In genomic region chr14:104686624-104687517, GRCh38 we compare ENCODE assay signal across 13 cellular contexts. TPM values are rescaled to one million over a fixed set of nuclear protein-coding genes. Genes with fewer than 3 reads are reported as not detected.
DNase-seq lines count a peak whose midpoint lies in the region; ATAC-seq, FAIRE-seq and TF ChIP-seq lines count a peak whose summit lies in the region.
"Had no signal": no experiment of that assay in that cellular context is flagged by ENCODE, and none has a peak within 500 bp of the region (broad histone marks: within the 10 kb centered on the region; RNA-seq: fewer than 3 reads in every experiment).

No MANE protein-coding gene starts in this region.

- peaks cover 16% of the 10 kb centered on the region for H4K20me1 ChIP-seq in Loucy (ENCODE audit: insufficient read depth, low read length, poor library complexity, severe bottlenecking)
- H4K20me1 ChIP-seq in MM.1S (ENCODE audit: insufficient read depth, low read length) = no peaks in the 10 kb centered on the region

- H3K4me3 Mint-ChIP-seq in naive B cell = peak overlapping the region in 7 of 8 donors; percentile 49 to 87 (median 68)

- H3K9ac ChIP-seq in Loucy (ENCODE audit: low read depth, low read length, poor library complexity, severe bottlenecking) (peak overlapping the region; percentile 54), MM.1S (ENCODE audit: low read length) (no peak overlapping the region)

- H3K27ac ChIP-seq in A549 = peak overlapping the region; percentile 98
- H3K27ac ChIP-seq in MM.1S (ENCODE audit: low read length) = no peak overlapping the region

- H3K27me3 ChIP-seq in Loucy (ENCODE audit: insufficient read depth, low read length, poor library complexity, severe bottlenecking) = no peaks in the 10 kb centered on the region
- H3K27me3 ChIP-seq in MM.1S (replicated peaks; ENCODE audit: insufficient read depth, low read length) = no peaks in the 10 kb centered on the region; the same call in 1 of the 2 replicates

- H3K9me3 ChIP-seq in A549 (no peaks in the 10 kb centered on the region), Loucy (ENCODE audit: insufficient read depth, low read depth, low read length) (no peaks in the 10 kb centered on the region), MM.1S (replicated peaks; ENCODE audit: insufficient read depth, low read length) (no peaks in the 10 kb centered on the region)

- POLR2A ChIA-PET in A549 (lab: Yijun Ruan, JAX) = interaction anchor here (0.6 to 2.3 kb wide), 4 partner anchors 9 to 875 kb away, joined by 3 to 29 read pairs (median 10); partner anchors contain the start of gene SIVA1

- H3K4me2 ChIP-seq in A549 (peak overlapping the region; percentile 86), Loucy (ENCODE audit: low read depth, low read length, poor library complexity, severe bottlenecking) (peak overlapping the region; percentile 70), MM.1S (ENCODE audit: low read depth, low read length) (no peak overlapping the region)

- TF ChIP-seq RAD21 in A549 (conservative IDR thresholded peaks at IDR 0.05 in 1 of 2, IDR thresholded peaks at IDR 0.05 in 1 of 2) = no peak

- H3K4me3 ChIP-seq in A549 = peak overlapping the region; percentile 99; the same call in 1 of the 3 replicates
- peak overlapping the region; percentile 49 for H3K4me3 ChIP-seq in Loucy (ENCODE audit: low read length, poor library complexity, severe bottlenecking)
- no peak overlapping the region for H3K4me3 ChIP-seq in MM.1S (ENCODE audit: low read length)

- H3K79me2 ChIP-seq in Loucy (ENCODE audit: insufficient read depth, low read length) = peaks cover 24% of the 10 kb centered on the region
- H3K79me2 ChIP-seq in MM.1S (ENCODE audit: low read length) = peaks cover 12% of the 10 kb centered on the region

- no peak for TF ChIP-seq EP300 in A549 (IDR thresholded peaks at IDR 0.05)

- DNase-seq in A549 (ENCODE audit: low read depth in 1 of 2, low spot score in 1 of 2) (no peak), dermis blood vessel endothelial cell (peak; percentile 27), naive B cell (no peak), KG1 (lab: John Stamatoyannopoulos, UW) (no peak), MM.1S (no peak), GM20000 (ENCODE audit: low spot score) (no peak)
- DNase-seq: foreskin melanocyte; H7; natural killer cell; NCI-H1417 treated with DMSO at 0.1 percent for 48 hours; stimulated activated CD4-positive, alpha-beta T cell treated with anti-CD3 and anti-CD28 coated beads, Interleukin-4, amount 100 ng/mL, for 24 hours had no signal

- H3K36me3 Mint-ChIP-seq in naive B cell = no peaks in the 10 kb centered on the region
- H3K36me3 Mint-ChIP-seq: natural killer cell had no signal

- H3K27ac Mint-ChIP-seq in naive B cell = peak overlapping the region in 5 of 6 donors; percentile 3 to 61 (median 38)

- CTCF ChIA-PET in A549 (lab: Yijun Ruan, JAX) = interaction anchor here (0.6 to 13.1 kb wide), 7 partner anchors 9 to 41 kb away, joined by 3 to 143 read pairs (median 4); no protein-coding TSS in a partner anchor

- no peak for FAIRE-seq in A549 (lab: Jason Lieb, UNC)

- H3K9me2 ChIP-seq in Loucy (replicated peaks; ENCODE audit: low read depth, low read length) (no peaks in the 10 kb centered on the region), MM.1S (replicated peaks; ENCODE audit: insufficient read depth, low read length) (no peaks in the 10 kb centered on the region)

- no peaks in the 10 kb centered on the region for H3K27me3 Mint-ChIP-seq in naive B cell

- H3F3A ChIP-seq in Loucy (ENCODE audit: low read depth) (0 out of 2 replicates have a peak, but pooled peaks cover 2% of the 10 kb centered on the region), MM.1S (ENCODE audit: insufficient read depth, low read length) (no peaks in the 10 kb centered on the region)

- no peaks in the 10 kb centered on the region for H3K9me3 Mint-ChIP-seq in naive B cell
- H3K9me3 Mint-ChIP-seq: natural killer cell had no signal

- ATAC-seq in A549 (no peak), naive B cell (ENCODE audit: low read depth in 2 of 2) (no peak), HG03439 (IDR thresholded peaks at IDR 0.05; ENCODE audit: unreplicated experiment) (no peak)
- ATAC-seq: natural killer cell had no signal

- peaks cover 41 to 66% (median 49%) of the 10 kb centered on the region in 3 donors for H3K4me1 Mint-ChIP-seq in naive B cell

- H2AFZ ChIP-seq in Loucy (ENCODE audit: low read length) (peak overlapping the region; percentile 48; the same call in 1 of the 2 replicates), MM.1S (ENCODE audit: low read length) (no peak overlapping the region)

- no peaks in the 10 kb centered on the region for H3K36me3 ChIP-seq in Loucy (ENCODE audit: insufficient read depth, low read length)
- H3K36me3 ChIP-seq in MM.1S (replicated peaks; ENCODE audit: insufficient read depth, low read length) = no peaks in the 10 kb centered on the region

- TF ChIP-seq CTCF in A549 (IDR thresholded peaks at IDR 0.05) = no peak
- no peak for TF ChIP-seq CTCF in Loucy (conservative IDR thresholded peaks at IDR 0.05; ENCODE audit: low read length)
- TF ChIP-seq CTCF in MM.1S (IDR thresholded peaks at IDR 0.05; ENCODE audit: low read length) = no peak
- TF ChIP-seq CTCF in GM20000 (IDR thresholded peaks at IDR 0.05; ENCODE audit: extremely low read depth, missing control alignments) = no peak

- H3K4me1 ChIP-seq in A549 (peaks cover 68% of the 10 kb centered on the region), Loucy (ENCODE audit: insufficient read depth, low read length, poor library complexity, severe bottlenecking) (peaks cover 52% of the 10 kb centered on the region), MM.1S (ENCODE audit: low read length) (no peaks in the 10 kb centered on the region)

- no peak for TF ChIP-seq POLR2A in A549 (IDR thresholded peaks at IDR 0.05; ENCODE audit: low read length)

- WGBS in A549 (ENCODE audit: missing lambda C conversion rate) = 43% methylated on average over 15 of the region's 20 CpGs

TF ChIP-seq in A549, 52 proteins besides CTCF, POLR2A, EP300 and RAD21:
- TF ChIP-seq ZSCAN20 (CRISPR knock-in tag; IDR thresholded peaks at IDR 0.05) (no peak), HOXB13 (CRISPR knock-in tag; IDR thresholded peaks at IDR 0.05; ENCODE audit: low read depth) (peak; percentile 59; the same call in 1 of the 2 replicates), CBX2 (IDR thresholded peaks at IDR 0.05; ENCODE audit: borderline replicate concordance, low read depth) (no peak)
- TF ChIP-seq, protein P1, sequence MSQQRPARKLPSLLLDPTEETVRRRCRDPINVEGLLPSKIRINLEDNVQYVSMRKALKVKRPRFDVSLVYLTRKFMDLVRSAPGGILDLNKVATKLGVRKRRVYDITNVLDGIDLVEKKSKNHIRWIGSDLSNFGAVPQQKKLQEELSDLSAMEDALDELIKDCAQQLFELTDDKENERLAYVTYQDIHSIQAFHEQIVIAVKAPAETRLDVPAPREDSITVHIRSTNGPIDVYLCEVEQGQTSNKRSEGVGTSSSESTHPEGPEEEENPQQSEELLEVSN (IDR thresholded peaks at IDR 0.05; ENCODE audit: borderline replicate concordance, low read depth) = no peak

RNA-seq across cellular contexts. Expression of gene INF2, which starts 2.5 kb away (rescaled TPM):
- polyA plus RNA-seq in A549 (2011; rRNA removed) (23.6 and 24.7 TPM in 2 replicates), A549 (2017; fragmentation: RNase III; extraction: RNeasy Plus Mini Kit Qiagen cat#74134 plus additional on column Dnase treatment) (71.2 to 76.6 TPM (median 72.0 TPM) in 3 replicates), naive B cell (ENCODE audit: low read depth in 6 of 6) (10 to 100 TPM in 1 of 6 donors, 1 to 10 TPM in 5; 2.8 to 10.2 (median 5.5) TPM)
- 68.4 and 94.0 TPM in 2 replicates for polyA plus RNA-seq in A549 (2012; cell fraction: cytosol; rRNA removed)
- 224 and 375 TPM in 2 replicates for polyA plus RNA-seq in A549 (2012; cell fraction: nucleus; rRNA removed)
- 19.6 and 27.7 TPM in 2 replicates for polyA minus RNA-seq in A549 (2011; rRNA and poly(A)+ RNA removed)
- total RNA-seq in dermis blood vessel endothelial cell = 53.6 and 126 TPM in 2 replicates

RNA-seq across cellular contexts. Expression of gene ADSS1, which starts 37.2 kb away (rescaled TPM):
- polyA plus RNA-seq in A549 (2011; rRNA removed) (8.8 and 10.1 TPM in 2 replicates), A549 (2017; fragmentation: RNase III; extraction: RNeasy Plus Mini Kit Qiagen cat#74134 plus additional on column Dnase treatment) (6.2 to 8.3 TPM (median 7.4 TPM) in 3 replicates), naive B cell (ENCODE audit: low read depth in 6 of 6) (under 1 TPM in 2 of 6 donors, not detected in 4; 0.17 to 0.29 TPM)
- 6.0 and 6.2 TPM in 2 replicates for polyA plus RNA-seq in A549 (2012; cell fraction: cytosol; rRNA removed)
- 17.9 and 19.6 TPM in 2 replicates for polyA plus RNA-seq in A549 (2012; cell fraction: nucleus; rRNA removed)
- polyA minus RNA-seq in A549 (2011; rRNA and poly(A)+ RNA removed) = 6.5 and 9.5 TPM in 2 replicates
- 0.98 and 2.2 TPM in 2 replicates for total RNA-seq in dermis blood vessel endothelial cell

Comparison
In these comparisons a context has a peak if more than half of its experiments do, and no peak if none do; other contexts are left out.
1. RNA of gene ADSS1, which starts 37.2 kb away (polyA plus RNA-seq): 6.0 to 19.6 TPM in A549; 0.17 to 0.29 TPM in naive B cell; every median in the first group is over 4 times any median in the second.